ENCODE assay signal across 9 cellular contexts in the genomic region with DNA sequence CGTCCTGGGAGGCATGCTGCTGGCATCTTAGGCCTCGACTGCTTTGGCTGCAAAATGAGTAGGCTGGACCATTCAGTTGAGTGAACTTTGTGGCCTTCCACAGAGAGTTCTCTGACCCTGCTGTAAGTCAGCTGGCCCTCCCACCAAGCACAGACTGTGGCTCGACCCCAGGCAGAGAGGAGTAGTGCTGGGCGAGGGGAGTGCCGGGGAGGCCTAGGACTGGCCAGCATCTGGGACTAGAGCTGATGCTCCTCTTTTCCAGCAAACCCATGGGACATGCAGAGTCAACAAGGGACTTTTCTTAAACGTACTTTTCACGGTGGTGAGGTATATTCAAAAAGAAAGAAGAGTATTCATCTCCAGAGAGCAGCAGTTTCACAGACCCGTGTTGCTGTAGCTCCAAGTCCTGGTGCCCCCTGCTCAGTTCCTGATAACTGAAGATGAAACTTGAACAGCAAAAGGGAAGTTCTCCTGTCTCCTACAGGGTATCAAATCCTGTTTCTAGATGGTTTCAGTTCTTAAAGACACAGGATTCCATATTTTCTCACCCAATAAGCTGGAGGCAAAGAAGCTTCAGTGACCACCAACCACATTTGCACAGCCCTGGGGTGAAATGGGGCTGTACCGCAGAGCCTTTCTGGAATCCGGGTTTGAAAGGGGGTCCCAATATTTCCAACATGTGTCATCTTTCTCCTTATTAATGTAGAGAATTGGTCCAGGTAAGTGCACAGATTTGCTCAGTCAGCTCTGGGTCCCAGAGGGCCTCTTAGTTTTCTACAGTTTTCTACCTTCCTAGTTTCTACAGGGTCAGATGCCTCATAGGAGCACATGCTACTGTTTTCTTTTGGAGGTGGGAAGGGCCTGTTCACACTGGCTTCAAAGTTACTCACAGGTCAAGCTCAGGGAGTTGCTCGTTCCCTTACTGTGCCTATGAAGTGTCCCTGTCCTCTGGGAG.
DNase-seq lines count a peak whose midpoint lies in the region; ATAC-seq, FAIRE-seq and TF ChIP-seq lines count a peak whose summit lies in the region.
"Had no signal": no experiment of that assay in that cellular context is flagged by ENCODE, and none has a peak within 500 bp of the region (broad histone marks: within the 10 kb centered on the region; RNA-seq: fewer than 3 reads in every experiment).

No MANE protein-coding gene starts in this region.

- no peak overlapping the region for H3K4me3 ChIP-seq in WERI-Rb-1 (ENCODE audit: low read depth, low read length)
- H3K4me3 ChIP-seq: neural progenitor cell had no signal

- no peaks in the 10 kb centered on the region for H3K36me3 ChIP-seq in WERI-Rb-1
- H3K36me3 ChIP-seq: neural progenitor cell had no signal

- no peaks in the 10 kb centered on the region for H3K9me3 ChIP-seq in WERI-Rb-1 (ENCODE audit: severe bottlenecking)

- peak overlapping the region; percentile 44; the same call in 1 of the 2 replicates for H3K27ac ChIP-seq in WERI-Rb-1
- H3K27ac ChIP-seq: neural progenitor cell had no signal

- no peaks in the 10 kb centered on the region for H3K27me3 ChIP-seq in WERI-Rb-1 (ENCODE audit: insufficient read depth, low read depth, severe bottlenecking)
- H3K27me3 ChIP-seq: neural progenitor cell had no signal

- DNase-seq in CD1c-positive myeloid dendritic cell (ENCODE audit: extremely low spot score) = peak; percentile 90
- DNase-seq in GM19239 (ENCODE audit: insufficient read length, low spot score) = no peak
- DNase-seq in WERI-Rb-1 = no peak
- no peak for DNase-seq in ecto neural progenitor cell (ENCODE audit: low spot score)
- no peak for DNase-seq in NCI-H1092 (lab: John Stamatoyannopoulos, UW)
- no peak for DNase-seq in NCI-H2171 (lab: John Stamatoyannopoulos, UW)
- no peak for DNase-seq in NCI-H446 (lab: John Stamatoyannopoulos, UW)

- FAIRE-seq in GM19239 (lab: Jason Lieb, UNC) = peak; percentile 99

- peak; percentile 57 for ATAC-seq in HG03025 (IDR thresholded peaks at IDR 0.05; ENCODE audit: low FRiP score, unreplicated experiment)

- TF ChIP-seq CTCF in WERI-Rb-1 (IDR thresholded peaks at IDR 0.05; ENCODE audit: low read depth, low read length) = no peak
